In the genomic region with DNA sequence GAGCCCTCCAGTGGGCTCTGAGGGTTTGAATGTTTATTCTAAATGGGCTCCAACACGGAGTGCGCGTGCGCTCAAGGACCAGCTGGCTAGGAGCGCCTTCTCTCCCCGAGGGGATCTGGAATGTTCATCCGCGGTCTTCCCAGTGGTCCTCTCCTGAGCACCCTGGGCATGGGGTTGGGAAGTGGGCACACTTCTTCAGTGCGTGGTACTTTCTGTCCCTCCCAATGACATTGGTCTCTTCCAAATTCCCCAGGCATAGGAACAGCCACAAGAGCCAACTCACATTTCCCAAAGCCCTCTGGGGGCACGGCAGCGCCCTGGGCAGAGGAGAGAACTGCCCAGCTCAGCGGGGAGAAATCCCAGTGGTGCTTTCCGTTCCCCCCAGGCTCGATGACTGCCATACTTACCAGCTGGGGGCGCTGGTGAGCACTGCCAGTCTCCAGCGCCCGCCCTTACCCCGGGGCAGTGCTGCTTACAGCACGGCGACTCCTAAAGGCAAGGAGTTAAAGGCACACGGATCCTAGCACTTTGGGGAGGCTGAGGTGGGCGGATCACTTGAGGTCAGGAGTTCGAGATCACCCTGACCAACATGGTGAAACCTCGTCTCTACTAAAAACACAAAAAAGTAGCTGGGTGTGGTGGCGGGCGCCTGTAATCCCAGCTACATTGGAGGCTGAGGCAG, we compare ENCODE assay signal across 1 cellular context.
TF ChIP-seq lines count a peak whose summit lies in the region.

No MANE protein-coding gene starts in this region.

TF ChIP-seq in HepG2, 621 proteins besides CTCF, POLR2A, EP300 and RAD21 (continued from another document):
- TF ChIP-seq ZBTB40 (IDR thresholded peaks at IDR 0.05) (no peak), ZBTB40 (CRISPR knock-in tag; IDR thresholded peaks at IDR 0.05) (no peak), GATAD2A (CRISPR knock-in tag; IDR thresholded peaks at IDR 0.05) (0 out of 2 replicates have a peak, but pooled peaks have one; percentile 12), ZNF350 (CRISPR knock-in tag; IDR thresholded peaks at IDR 0.05; ENCODE audit: borderline replicate concordance, low read depth) (peak; percentile 23; the same call in 1 of the 2 replicates), NFE2L1 (CRISPR knock-in tag; IDR thresholded peaks at IDR 0.05; ENCODE audit: borderline replicate concordance) (no peak), ZMYM3 (CRISPR knock-in tag; IDR thresholded peaks at IDR 0.05) (peak; percentile 29; the same call in 1 of the 2 replicates)
TF ChIP-seq in HepG2: peak in this region for 43.
